In genomic region chr11:2772544-2773031, GRCh38 we compare ENCODE assay signal across 9 cellular contexts.
DNase-seq lines count a peak whose midpoint lies in the region; ATAC-seq, FAIRE-seq and TF ChIP-seq lines count a peak whose summit lies in the region.
"Had no signal": no experiment of that assay in that cellular context is flagged by ENCODE, and none has a peak within 500 bp of the region (broad histone marks: within the 10 kb centered on the region; RNA-seq: fewer than 3 reads in every experiment).

No MANE protein-coding gene starts in this region.

- no peaks in the 10 kb centered on the region; the same call in 1 of the 2 replicates for H4K20me1 ChIP-seq in HepG2 (ENCODE audit: insufficient read depth, low read length)
- H4K20me1 ChIP-seq in fibroblast of lung (ENCODE audit: control insufficient read depth, extremely low read depth, insufficient read depth, low read length), result no peaks in the 10 kb centered on the region

- no peaks in the 10 kb centered on the region for H3K27me3 ChIP-seq in right lobe of liver
- peaks cover 10 to 90% of the 10 kb centered on the region in 2 experiments for H3K27me3 ChIP-seq in HepG2 (ENCODE audit: control insufficient read depth in 1 of 2, insufficient read depth in 2 of 2, low read length in 2 of 2)
- H3K27me3 ChIP-seq in fibroblast of lung (ENCODE audit: control insufficient read depth, insufficient read depth, low read length), result peaks cover 3% of the 10 kb centered on the region
- no peaks in the 10 kb centered on the region for H3K27me3 ChIP-seq in suprapubic skin

- no peak overlapping the region for H3K4me2 ChIP-seq in HepG2 (ENCODE audit: low read depth, low read length)
- H3K4me2 ChIP-seq in fibroblast of lung (ENCODE audit: extremely low read depth, insufficient read depth, low read length), result no peak overlapping the region

- intact Hi-C loops in right lobe of liver (cut with DNase I) (no loop called here), HepG2 (cut with micrococcal nuclease; ENCODE audit: unreplicated experiment) (no loop called here)

- DNase-seq in right lobe of liver (peak in 2 of 3 donors; percentile 4 to 38), HepG2 (ENCODE audit: low spot score) (no peak), fibroblast of lung (ENCODE audit: low read depth in 2 of 2) (peak; percentile 50 to 72), suprapubic skin (ENCODE audit: low spot score in 2 of 2) (peak; percentile 40 to 48), NCI-H146 (lab: John Stamatoyannopoulos, UW) (no peak), foreskin melanocyte (no peak), NCI-H748 (lab: John Stamatoyannopoulos, UW; ENCODE audit: unreplicated experiment) (no peak)
- peak; percentile 33 for DNase-seq in activated CD4-positive, CD25-positive, alpha-beta regulatory T cell treated with anti-CD3 and anti-CD28 coated beads, Interleukin-2, amount 50 U/mL, for 72 hours
- DNase-seq: NCI-H187 had no signal

- H3K4me1 ChIP-seq in right lobe of liver, result no peaks in the 10 kb centered on the region
- H3K4me1 ChIP-seq in HepG2 (ENCODE audit: insufficient read depth, low read length), result no peaks in the 10 kb centered on the region
- H3K4me1 ChIP-seq in fibroblast of lung (ENCODE audit: control insufficient read depth, extremely low read depth, insufficient read depth, low read length), result peaks cover 10% of the 10 kb centered on the region
- H3K4me1 ChIP-seq in suprapubic skin, result peaks cover 10% of the 10 kb centered on the region

- no TSS peak for BruUV-seq in HepG2 (replicated peaks; lab: Mats Ljungman, UMichigan)

- H3K36me3 ChIP-seq in right lobe of liver, result no peaks in the 10 kb centered on the region
- no peaks in the 10 kb centered on the region for H3K36me3 ChIP-seq in HepG2 (replicated peaks in 1 of 2; ENCODE audit: control insufficient read depth in 1 of 2, insufficient read depth in 2 of 2, low read length in 2 of 2)
- no peaks in the 10 kb centered on the region for H3K36me3 ChIP-seq in fibroblast of lung (ENCODE audit: control insufficient read depth, insufficient read depth, low read length)
- H3K36me3 ChIP-seq in suprapubic skin, result no peaks in the 10 kb centered on the region

- no peak for TF ChIP-seq EP300 in HepG2 (IDR thresholded peaks at IDR 0.05; ENCODE audit: low read depth in 2 of 2, low read length in 2 of 2)
- TF ChIP-seq EP300 in HepG2 (CRISPR knock-in tag; IDR thresholded peaks at IDR 0.05; ENCODE audit: borderline replicate concordance), result no peak
- TF ChIP-seq EP300 in suprapubic skin (IDR thresholded peaks at IDR 0.05), result no peak

- TF ChIP-seq RAD21 in HepG2 (CRISPR knock-in tag; IDR thresholded peaks at IDR 0.05), result no peak

- H3K4me3 ChIP-seq in right lobe of liver, result no peak overlapping the region
- no peak overlapping the region for H3K4me3 ChIP-seq in HepG2 (replicated peaks in 1 of 3; ENCODE audit: insufficient read depth in 1 of 3, low read depth in 2 of 3, low read length in 3 of 3)
- no peak overlapping the region for H3K4me3 ChIP-seq in fibroblast of lung (replicated peaks in 1 of 4; ENCODE audit: control extremely low read depth in 1 of 4, insufficient read depth in 1 of 4, low read depth in 3 of 4, low read length in 4 of 4)
- H3K4me3 ChIP-seq in suprapubic skin, result no peak overlapping the region

- H3K9ac ChIP-seq in HepG2 (ENCODE audit: insufficient read depth, low read depth, low read length) (no peak overlapping the region), fibroblast of lung (ENCODE audit: insufficient read depth, low read length) (no peak overlapping the region)

- TF ChIP-seq CTCF in right lobe of liver (IDR thresholded peaks at IDR 0.05), result no peak
- no peak for TF ChIP-seq CTCF in HepG2 (CRISPR knock-in tag; IDR thresholded peaks at IDR 0.05)
- TF ChIP-seq CTCF in fibroblast of lung (conservative IDR thresholded peaks at IDR 0.05 in 1 of 2, IDR thresholded peaks at IDR 0.05 in 1 of 2; ENCODE audit: low read depth in 1 of 2, low read length in 2 of 2), result no peak
- no peak for TF ChIP-seq CTCF in suprapubic skin (IDR thresholded peaks at IDR 0.05)

- ATAC-seq in right lobe of liver (no peak), HepG2 (no peak)

- 80% methylated on average over 1 of the region's 7 CpGs for WGBS in right lobe of liver (ENCODE audit: insufficient coverage, low coverage, low lambda C conversion rate, missing lambda C conversion rate)
- WGBS in HepG2 (ENCODE audit: low lambda C conversion rate), result 18% methylated on average over 3 of the region's 7 CpGs
- 81% methylated on average over 5 of the region's 7 CpGs for WGBS in suprapubic skin

- FAIRE-seq in HepG2 (lab: Jason Lieb, UNC), result no peak

- no peak for TF ChIP-seq POLR2A in right lobe of liver (IDR thresholded peaks at IDR 0.05)
- no peak for TF ChIP-seq POLR2A in HepG2 (IDR thresholded peaks at IDR 0.05; ENCODE audit: insufficient read depth in 1 of 2, low read depth in 2 of 2, low read length in 2 of 2)
- TF ChIP-seq POLR2A in suprapubic skin (IDR thresholded peaks at IDR 0.05), result no peak

- CTCF ChIA-PET in HepG2 (lab: Yijun Ruan, JAX; ENCODE audit: low intra/inter-chr PET ratio, low total read pairs), result no interaction called here

- H3K27ac ChIP-seq in right lobe of liver (no peak overlapping the region), HepG2 (ENCODE audit: extremely low read length, insufficient read depth, low read length) (no peak overlapping the region), fibroblast of lung (ENCODE audit: insufficient read depth, low read length) (no peak overlapping the region), suprapubic skin (no peak overlapping the region)

- POLR2A ChIA-PET in HepG2 (lab: Yijun Ruan, JAX), result no interaction called here

- in situ Hi-C loops in HepG2 (cut with HindIII; ENCODE audit: extremely low pct_ligation_motif_present, low pct_unique_long_range_greater_than_20kb), result no loop called here

- H2AFZ ChIP-seq in HepG2 (ENCODE audit: low read length) (no peak overlapping the region), fibroblast of lung (ENCODE audit: low read length) (no peak overlapping the region)

- H3K9me3 ChIP-seq in right lobe of liver (no peaks in the 10 kb centered on the region), HepG2 (ENCODE audit: low read length) (no peaks in the 10 kb centered on the region), fibroblast of lung (ENCODE audit: control insufficient read depth, insufficient read depth, low read depth, low read length) (no peaks in the 10 kb centered on the region), suprapubic skin (no peaks in the 10 kb centered on the region)

- H3K79me2 ChIP-seq in HepG2 (ENCODE audit: insufficient read depth, low read length) (no peaks in the 10 kb centered on the region), fibroblast of lung (ENCODE audit: control insufficient read depth, insufficient read depth, low read length) (no peaks in the 10 kb centered on the region)

TF ChIP-seq in HepG2, 621 proteins besides CTCF, POLR2A, EP300 and RAD21:
- no peak for TF ChIP-seq PBX2 (CRISPR knock-in tag; IDR thresholded peaks at IDR 0.05)
- TF ChIP-seq RFX5 (IDR thresholded peaks at IDR 0.05; ENCODE audit: low read depth, low read length), result no peak
- TF ChIP-seq KDM5A (IDR thresholded peaks at IDR 0.05; ENCODE audit: borderline replicate concordance, low read length), result no peak
- TF ChIP-seq HMG20B (CRISPR knock-in tag; conservative IDR thresholded peaks at IDR 0.05), result no peak
- no peak for TF ChIP-seq ZNF510 (CRISPR knock-in tag; IDR thresholded peaks at IDR 0.05; ENCODE audit: low read depth)
- no peak for TF ChIP-seq TBX2 (CRISPR knock-in tag; IDR thresholded peaks at IDR 0.05; ENCODE audit: borderline replicate concordance)
- TF ChIP-seq NFKB2 (CRISPR knock-in tag; IDR thresholded peaks at IDR 0.05; ENCODE audit: borderline replicate concordance), result no peak
- no peak for TF ChIP-seq ZNF841 (CRISPR knock-in tag; IDR thresholded peaks at IDR 0.05; ENCODE audit: borderline replicate concordance)
- TF ChIP-seq, protein P1, sequence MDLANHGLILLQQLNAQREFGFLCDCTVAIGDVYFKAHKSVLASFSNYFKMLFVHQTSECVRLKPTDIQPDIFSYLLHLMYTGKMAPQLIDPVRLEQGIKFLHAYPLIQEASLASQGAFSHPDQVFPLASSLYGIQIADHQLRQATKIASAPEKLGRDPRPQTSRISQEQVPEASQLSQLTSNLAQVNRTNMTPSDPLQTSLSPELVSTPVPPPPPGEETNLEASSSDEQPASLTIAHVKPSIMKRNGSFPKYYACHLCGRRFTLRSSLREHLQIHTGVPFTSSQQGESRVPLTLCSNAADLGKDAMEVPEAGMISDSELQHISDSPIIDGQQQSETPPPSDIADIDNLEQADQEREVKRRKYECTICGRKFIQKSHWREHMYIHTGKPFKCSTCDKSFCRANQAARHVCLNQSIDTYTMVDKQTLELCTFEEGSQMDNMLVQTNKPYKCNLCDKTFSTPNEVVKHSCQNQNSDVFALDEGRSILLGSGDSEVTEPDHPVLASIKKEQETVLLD (CRISPR knock-in tag; IDR thresholded peaks at IDR 0.05; ENCODE audit: low read depth), result no peak
- TF ChIP-seq ZNF720 (CRISPR knock-in tag; IDR thresholded peaks at IDR 0.05), result no peak
- TF ChIP-seq ZNF121 (CRISPR knock-in tag; IDR thresholded peaks at IDR 0.05), result no peak
- TF ChIP-seq ZNF704 (CRISPR knock-in tag; IDR thresholded peaks at IDR 0.05; ENCODE audit: borderline replicate concordance), result no peak
- no peak for TF ChIP-seq TBP (CRISPR knock-in tag; IDR thresholded peaks at IDR 0.05)
- no peak for TF ChIP-seq KLF16 (CRISPR knock-in tag; IDR thresholded peaks at IDR 0.05)

Comparison
In these comparisons a context has a peak if more than half of its experiments do, and no peak if none do; other contexts are left out.
1. DNase-seq: peak in right lobe of liver (2 of 3), activated CD4-positive, CD25-positive, alpha-beta regulatory T cell treated with anti-CD3 and anti-CD28 coated beads, Interleukin-2, amount 50 U/mL, for 72 hours (single experiment), fibroblast of lung (2 of 2) and suprapubic skin (2 of 2); none in HepG2 (single experiment), NCI-H146 (single experiment), foreskin melanocyte (single experiment) and NCI-H748 (single experiment).